20 cellular contexts compared by ENCODE assay signal in genomic region chr4:79886557-79886956, GRCh38.
"Had no signal": no experiment of that assay in that cellular context is flagged by ENCODE, and none has a peak within 500 bp of the region (broad histone marks: within the 10 kb centered on the region; RNA-seq: fewer than 3 reads in every experiment).

No MANE protein-coding gene starts in this region.

- H3K36me3 ChIP-seq: lower lobe of right lung, neural progenitor cell, ovary, suprapubic skin, thyroid gland had no signal

- DNase-seq: caudate nucleus; cortex of kidney; dorsolateral prefrontal cortex; effector CD8-positive, alpha-beta T cell; foreskin keratinocyte; lower lobe of right lung; midbrain; nucleus accumbens; ovary; right cardiac atrium; small intestine; stimulated activated CD4-positive, alpha-beta T cell treated with anti-CD3 and anti-CD28 coated beads, Interleukin-12 subunit alpha, Interleukin-12 subunit beta, amount 100 ng/mL, for 4 hours; stimulated activated naive CD4-positive, alpha-beta T cell treated with Interleukin-2 at 50 U/mL for 16 hours; thyroid gland had no signal

- H3K27ac ChIP-seq: dorsolateral prefrontal cortex, foreskin keratinocyte, hepatocyte, lower lobe of right lung, neural progenitor cell, ovary, suprapubic skin, thyroid gland had no signal

- FAIRE-seq: small intestine, urothelium cell line had no signal

- H3K79me2 ChIP-seq: hepatocyte had no signal

- H3K4me1 ChIP-seq: foreskin keratinocyte, lower lobe of right lung, neural progenitor cell, suprapubic skin, thyroid gland had no signal

- H3K4me3 ChIP-seq: dorsolateral prefrontal cortex, hepatocyte, lower lobe of right lung, neural progenitor cell, ovary, suprapubic skin, thyroid gland had no signal

- H3K9ac ChIP-seq: neural progenitor cell had no signal

- H3K27me3 ChIP-seq: dorsolateral prefrontal cortex, hepatocyte, neural progenitor cell, ovary, suprapubic skin, thyroid gland had no signal

- H2AFZ ChIP-seq: hepatocyte, neural progenitor cell had no signal

- H3K4me2 ChIP-seq: hepatocyte, neural progenitor cell had no signal

- H3K9me3 ChIP-seq: lower lobe of right lung, ovary, suprapubic skin, thyroid gland had no signal

- ATAC-seq: left lobe of liver; lower lobe of right lung; natural killer cell treated with Interleukin-12 subunit alpha and Interleukin-12 subunit beta and Interleukin-15 and Interleukin-18, amount 100 ng/mL, for 72 hours had no signal
